In genomic region chr1:46037597-46037936, GRCh38 we compare ENCODE assay signal across 1 cellular context.
TF ChIP-seq lines count a peak whose summit lies in the region.

No MANE protein-coding gene starts in this region.

TF ChIP-seq in H1, 55 proteins besides CTCF, POLR2A, EP300 and RAD21:
- TF ChIP-seq TAF7 (optimal IDR thresholded peaks at IDR 0.05; ENCODE audit: borderline replicate concordance, low read depth, low read length) (no peak), MAFK (IDR thresholded peaks at IDR 0.05; ENCODE audit: low read depth, low read length) (no peak), SRF (IDR thresholded peaks at IDR 0.05; ENCODE audit: low read depth, low read length) (no peak), EZH2 (IDR thresholded peaks at IDR 0.05; ENCODE audit: low read depth, low read length, severe bottlenecking) (no peak), CBX5 (IDR thresholded peaks at IDR 0.05; ENCODE audit: low read depth, low read length) (no peak), RNF2 (IDR thresholded peaks at IDR 0.05; ENCODE audit: borderline replicate concordance, low read depth, low read length, missing control alignments, poor library complexity, severe bottlenecking) (no peak)
